ENCODE assay signal across 9 cellular contexts in genomic region chr20:25237610-25238318, GRCh38. TPM values are rescaled to one million over a fixed set of nuclear protein-coding genes. Genes with fewer than 3 reads are reported as not detected.
A peak's percentile ranks its signal among the peaks of the same experiment; 100 is the strongest.
DNase-seq lines count a peak whose midpoint lies in the region; ATAC-seq and TF ChIP-seq lines count a peak whose summit lies in the region.
"Had no signal": no experiment of that assay in that cellular context is flagged by ENCODE, and none has a peak within 500 bp of the region (broad histone marks: within the 10 kb centered on the region; RNA-seq: fewer than 3 reads in every experiment).

No MANE protein-coding gene starts in this region.

- DNase-seq in Caki2 (ENCODE audit: low read depth) (peak; percentile 97), choroid plexus epithelial cell (ENCODE audit: low read depth) (peak; percentile 99), thoracic aorta (ENCODE audit: low spot score) (peak; percentile 81), COR-L47 (lab: John Stamatoyannopoulos, UW) (no peak), endothelial cell (ENCODE audit: low spot score) (no peak)
- peak; percentile 83 for DNase-seq in T-helper 2 cell treated with Interferon-gamma antibody and Interleukin-4, amounts not matched to agents 5 μg/mL and 100 μg/mL, for 36 hours (ENCODE audit: low spot score)

- peak overlapping the region; percentile 26 for H3K27ac ChIP-seq in muscle layer of duodenum (ENCODE audit: low read length)
- H3K27ac ChIP-seq in thoracic aorta, result peak overlapping the region; percentile 87 to 89

- H3K27me3 ChIP-seq in muscle layer of duodenum (ENCODE audit: low read depth, low read length), result no peaks in the 10 kb centered on the region
- H3K27me3 ChIP-seq in thoracic aorta (replicated peaks; ENCODE audit: insufficient read depth), result no peaks in the 10 kb centered on the region

- peaks cover 8% of the 10 kb centered on the region for H3K4me1 Mint-ChIP-seq in T-helper 2 cell treated with Interferon-gamma antibody and Interleukin-4, amounts not matched to agents 5 μg/mL and 100 μg/mL, for 36 hours (ENCODE audit: low read depth)
- H3K4me1 Mint-ChIP-seq in endothelial cell (ENCODE audit: unreplicated experiment), result peaks cover 8% of the 10 kb centered on the region

- no peaks in the 10 kb centered on the region for H3K27me3 Mint-ChIP-seq in T-helper 2 cell treated with Interferon-gamma antibody and Interleukin-4, amounts not matched to agents 5 μg/mL and 100 μg/mL, for 36 hours (ENCODE audit: low read depth)
- peaks cover 8% of the 10 kb centered on the region for H3K27me3 Mint-ChIP-seq in endothelial cell (ENCODE audit: unreplicated experiment)

- ATAC-seq in HG03060 (IDR thresholded peaks at IDR 0.05; ENCODE audit: low read depth, unreplicated experiment), result peak; percentile 50
- peak; percentile 99 for ATAC-seq in thoracic aorta (ENCODE audit: insufficient number of reproducible peaks, low FRiP score, low read depth)

- H3K4me3 Mint-ChIP-seq in T-helper 2 cell treated with Interferon-gamma antibody and Interleukin-4, amounts not matched to agents 5 μg/mL and 100 μg/mL, for 36 hours, result peak overlapping the region; percentile 5
- H3K4me3 Mint-ChIP-seq in endothelial cell (ENCODE audit: unreplicated experiment), result no peak overlapping the region

- no peaks in the 10 kb centered on the region for H3K9me3 ChIP-seq in muscle layer of duodenum (ENCODE audit: control insufficient read depth in 1 of 2, low read length in 2 of 2)
- no peaks in the 10 kb centered on the region for H3K9me3 ChIP-seq in thoracic aorta

- H3K27ac Mint-ChIP-seq in T-helper 2 cell treated with Interferon-gamma antibody and Interleukin-4, amounts not matched to agents 5 μg/mL and 100 μg/mL, for 36 hours, result peak overlapping the region; percentile 33
- no peak overlapping the region for H3K27ac Mint-ChIP-seq in endothelial cell (ENCODE audit: unreplicated experiment)
- H3K27ac Mint-ChIP-seq: IgD-negative memory B cell had no signal

- H3K4me1 ChIP-seq in muscle layer of duodenum (ENCODE audit: control insufficient read depth in 1 of 2, insufficient read depth in 2 of 2, low read length in 2 of 2) (peaks cover 10% of the 10 kb centered on the region in 2 donors), thoracic aorta (ENCODE audit: control insufficient read depth in 1 of 2, low read depth in 2 of 2) (peaks cover 34 to 65% of the 10 kb centered on the region in 2 donors)

- no peaks in the 10 kb centered on the region for H3K36me3 ChIP-seq in muscle layer of duodenum (ENCODE audit: control insufficient read depth in 1 of 2, insufficient read depth in 2 of 2, low read length in 2 of 2)
- no peaks in the 10 kb centered on the region for H3K36me3 ChIP-seq in thoracic aorta

- in situ Hi-C loops in Caki2 (cut with HindIII; ENCODE audit: low pct_unique_long_range_greater_than_20kb, low sequenced_read_pairs), result no loop called here

- no peaks in the 10 kb centered on the region for H3K9me3 Mint-ChIP-seq in T-helper 2 cell treated with Interferon-gamma antibody and Interleukin-4, amounts not matched to agents 5 μg/mL and 100 μg/mL, for 36 hours
- no peaks in the 10 kb centered on the region for H3K9me3 Mint-ChIP-seq in endothelial cell (ENCODE audit: unreplicated experiment)
- H3K9me3 Mint-ChIP-seq: IgD-negative memory B cell had no signal

- no peaks in the 10 kb centered on the region for H3K36me3 Mint-ChIP-seq in T-helper 2 cell treated with Interferon-gamma antibody and Interleukin-4, amounts not matched to agents 5 μg/mL and 100 μg/mL, for 36 hours (ENCODE audit: low read depth)
- no peaks in the 10 kb centered on the region for H3K36me3 Mint-ChIP-seq in endothelial cell (ENCODE audit: low read depth, unreplicated experiment)
- H3K36me3 Mint-ChIP-seq: IgD-negative memory B cell had no signal

- TF ChIP-seq CTCF in choroid plexus epithelial cell (conservative IDR thresholded peaks at IDR 0.05; ENCODE audit: low read depth, low read length) (no peak), thoracic aorta (IDR thresholded peaks at IDR 0.05) (no peak), endothelial cell (IDR thresholded peaks at IDR 0.05; ENCODE audit: unreplicated experiment) (no peak)

- no peak overlapping the region for H3K4me3 ChIP-seq in choroid plexus epithelial cell (ENCODE audit: low read depth, low read length)
- no peak overlapping the region for H3K4me3 ChIP-seq in muscle layer of duodenum (ENCODE audit: low read depth in 1 of 2, low read length in 2 of 2)
- H3K4me3 ChIP-seq in thoracic aorta, result no peak overlapping the region

RNA-seq across cellular contexts. Expression of gene PYGB, which starts 10.1 kb away (rescaled TPM):
- total RNA-seq in Caki2 (2014; rRNA removed; shearing (Covaris generic); ENCODE audit: low replicate concordance), result 288 and 323 TPM in 2 replicates
- total RNA-seq in thoracic aorta, result 100 to 1,000 TPM; 124 to 256 TPM
- total RNA-seq in endothelial cell (ENCODE audit: unreplicated experiment), result 57.9 TPM

RNA-seq across cellular contexts. Expression of gene ENTPD6, which starts 42.3 kb away (rescaled TPM):
- total RNA-seq in Caki2 (2014; rRNA removed; shearing (Covaris generic); ENCODE audit: low replicate concordance), result 88.4 and 122 TPM in 2 replicates
- 100 to 1,000 TPM in 1 of 2 donors, 10 to 100 TPM in 1; 82.0 to 107 TPM for total RNA-seq in thoracic aorta
- total RNA-seq in endothelial cell (ENCODE audit: unreplicated experiment), result 43.0 TPM

Comparison
In these comparisons a context has a peak if more than half of its experiments do, and no peak if none do; other contexts are left out.
1. DNase-seq: peak in Caki2 (single experiment), T-helper 2 cell treated with Interferon-gamma antibody and Interleukin-4, amounts not matched to agents 5 μg/mL and 100 μg/mL, for 36 hours (single experiment), choroid plexus epithelial cell (single experiment) and thoracic aorta (single experiment); none in COR-L47 (single experiment) and endothelial cell (single experiment).